In genomic region chr10:96588060-96588554, GRCh38 we compare ENCODE assay signal across 1 cellular context.
A peak's percentile ranks its signal among the peaks of the same experiment; 100 is the strongest.
TF ChIP-seq lines count a peak whose summit lies in the region.

No MANE protein-coding gene starts in this region.

TF ChIP-seq in GM12878, 131 proteins besides CTCF, POLR2A, EP300 and RAD21:
- TF ChIP-seq MEF2B (IDR thresholded peaks at IDR 0.05; ENCODE audit: partially characterized antibody, poor library complexity, severe bottlenecking) (no peak), RELB (IDR thresholded peaks at IDR 0.05; ENCODE audit: low read depth) (no peak), FOXM1 (IDR thresholded peaks at IDR 0.05; ENCODE audit: low read depth, low read length) (no peak), RB1 (IDR thresholded peaks at IDR 0.05; ENCODE audit: borderline replicate concordance) (no peak), ZNF687 (IDR thresholded peaks at IDR 0.05) (no peak), ZSCAN29 (IDR thresholded peaks at IDR 0.05) (no peak), MEF2A (IDR thresholded peaks at IDR 0.05; ENCODE audit: insufficient read depth, low read depth, low read length) (no peak), ATF7 (IDR thresholded peaks at IDR 0.05; ENCODE audit: low read depth) (0 out of 2 replicates have a peak, but pooled peaks have one; percentile 12), PKNOX1 (IDR thresholded peaks at IDR 0.05) (peak; percentile 47), SREBF2 (IDR thresholded peaks at IDR 0.05; ENCODE audit: low read length) (no peak), YY1 (IDR thresholded peaks at IDR 0.05; ENCODE audit: low read depth, low read length) (no peak), ASH2L (IDR thresholded peaks at IDR 0.05; ENCODE audit: borderline replicate concordance, low read depth) (no peak)
